Comparison of ENCODE assay signal across 1 cellular context in the genomic region with DNA sequence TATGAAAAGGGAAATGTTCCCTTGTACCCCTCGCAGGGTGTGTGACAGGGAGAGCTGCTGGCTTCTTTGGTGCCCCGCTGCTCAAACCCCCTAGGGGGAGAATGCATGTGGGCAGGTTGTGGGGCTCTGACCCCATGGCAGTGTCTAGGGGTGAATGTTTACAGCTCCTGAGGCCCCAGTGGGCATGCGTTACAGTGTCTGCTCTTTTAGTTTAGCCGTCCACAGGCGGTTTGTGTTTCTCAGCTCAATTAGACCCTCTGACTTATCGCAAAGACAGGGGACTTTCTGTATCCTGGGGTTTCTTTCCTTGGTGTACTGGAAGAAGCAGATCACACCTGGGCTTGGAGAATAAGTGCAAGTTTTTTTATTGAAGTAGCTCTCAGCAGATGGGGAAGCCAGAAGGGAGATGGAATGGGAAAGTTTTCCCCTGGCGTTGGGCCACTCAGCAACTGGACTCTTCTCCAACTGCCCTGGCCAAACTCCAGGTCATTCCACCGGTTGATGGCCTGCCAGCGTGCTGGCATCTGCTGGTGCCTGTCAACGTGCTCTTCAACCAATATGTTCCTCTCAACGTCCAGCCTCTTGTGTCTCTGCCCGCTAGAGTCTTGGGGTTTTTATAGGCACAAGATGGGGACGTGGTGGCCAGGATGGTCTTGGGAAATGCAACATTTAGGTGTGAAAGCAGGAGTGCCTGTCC.
TF ChIP-seq lines count a peak whose summit lies in the region.

No MANE protein-coding gene starts in this region.

TF ChIP-seq in WTC11, 78 proteins besides CTCF, POLR2A, EP300 and RAD21 (continued from another document):
- TF ChIP-seq, protein P1, sequence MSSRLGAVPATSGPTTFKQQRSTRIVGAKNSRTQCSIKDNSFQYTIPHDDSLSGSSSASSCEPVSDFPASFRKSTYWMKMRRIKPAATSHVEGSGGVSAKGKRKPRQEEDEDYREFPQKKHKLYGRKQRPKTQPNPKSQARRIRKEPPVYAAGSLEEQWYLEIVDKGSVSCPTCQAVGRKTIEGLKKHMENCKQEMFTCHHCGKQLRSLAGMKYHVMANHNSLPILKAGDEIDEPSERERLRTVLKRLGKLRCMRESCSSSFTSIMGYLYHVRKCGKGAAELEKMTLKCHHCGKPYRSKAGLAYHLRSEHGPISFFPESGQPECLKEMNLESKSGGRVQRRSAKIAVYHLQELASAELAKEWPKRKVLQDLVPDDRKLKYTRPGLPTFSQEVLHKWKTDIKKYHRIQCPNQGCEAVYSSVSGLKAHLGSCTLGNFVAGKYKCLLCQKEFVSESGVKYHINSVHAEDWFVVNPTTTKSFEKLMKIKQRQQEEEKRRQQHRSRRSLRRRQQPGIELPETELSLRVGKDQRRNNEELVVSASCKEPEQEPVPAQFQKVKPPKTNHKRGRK (CRISPR knock-in tag; IDR thresholded peaks at IDR 0.05; ENCODE audit: borderline replicate concordance), result no peak
- TF ChIP-seq, protein P2, sequence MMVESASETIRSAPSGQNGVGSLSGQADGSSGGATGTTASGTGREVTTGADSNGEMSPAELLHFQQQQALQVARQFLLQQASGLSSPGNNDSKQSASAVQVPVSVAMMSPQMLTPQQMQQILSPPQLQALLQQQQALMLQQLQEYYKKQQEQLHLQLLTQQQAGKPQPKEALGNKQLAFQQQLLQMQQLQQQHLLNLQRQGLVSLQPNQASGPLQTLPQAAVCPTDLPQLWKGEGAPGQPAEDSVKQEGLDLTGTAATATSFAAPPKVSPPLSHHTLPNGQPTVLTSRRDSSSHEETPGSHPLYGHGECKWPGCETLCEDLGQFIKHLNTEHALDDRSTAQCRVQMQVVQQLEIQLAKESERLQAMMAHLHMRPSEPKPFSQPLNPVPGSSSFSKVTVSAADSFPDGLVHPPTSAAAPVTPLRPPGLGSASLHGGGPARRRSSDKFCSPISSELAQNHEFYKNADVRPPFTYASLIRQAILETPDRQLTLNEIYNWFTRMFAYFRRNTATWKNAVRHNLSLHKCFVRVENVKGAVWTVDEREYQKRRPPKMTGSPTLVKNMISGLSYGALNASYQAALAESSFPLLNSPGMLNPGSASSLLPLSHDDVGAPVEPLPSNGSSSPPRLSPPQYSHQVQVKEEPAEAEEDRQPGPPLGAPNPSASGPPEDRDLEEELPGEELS (CRISPR knock-in tag; IDR thresholded peaks at IDR 0.05), result no peak
TF ChIP-seq in WTC11: peak in this region for 0.
